Comparison of ENCODE assay signal across 18 cellular contexts in the genomic region with DNA sequence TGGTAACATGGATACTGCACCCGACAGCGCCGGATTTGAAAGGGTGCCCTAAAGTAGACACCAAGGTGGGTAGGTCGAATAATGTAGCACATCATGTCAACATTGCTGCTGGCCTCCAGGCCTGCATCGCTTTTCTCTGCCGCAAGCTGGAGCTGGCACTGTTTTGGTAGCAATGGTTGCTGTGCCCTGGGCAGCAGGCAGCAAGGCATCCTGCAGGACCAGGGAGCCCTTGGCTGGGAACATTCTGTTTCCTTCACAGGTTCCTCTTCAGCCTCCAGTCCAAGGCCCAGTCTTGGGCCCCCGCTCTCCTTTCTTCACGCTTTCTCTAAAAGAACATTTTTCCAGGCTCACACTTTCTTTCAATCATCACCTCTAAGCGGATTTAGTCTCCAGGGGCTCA.
DNase-seq lines count a peak whose midpoint lies in the region; ATAC-seq and TF ChIP-seq lines count a peak whose summit lies in the region.
"Had no signal": no experiment of that assay in that cellular context is flagged by ENCODE, and none has a peak within 500 bp of the region (broad histone marks: within the 10 kb centered on the region; RNA-seq: fewer than 3 reads in every experiment).

No MANE protein-coding gene starts in this region.

- H2BK120ac ChIP-seq in IMR-90 (ENCODE audit: low read depth, low read length): peak overlapping the region; percentile 57; the same call in 1 of the 2 replicates

- H3K9ac ChIP-seq in IMR-90 (ENCODE audit: low read depth, low read length): no peak overlapping the region

- H2AK5ac ChIP-seq in IMR-90 (ENCODE audit: low read depth, low read length): peak overlapping the region; percentile 76; the same call in 1 of the 2 replicates

- H3K27ac ChIP-seq in IMR-90 (ENCODE audit: insufficient read depth, low read length) (no peak overlapping the region), esophagus muscularis mucosa (replicated peaks in 1 of 4) (peak overlapping the region; percentile 2 to 37 (median 14)), ascending aorta (peak overlapping the region in 1 of 2 donors; percentile 15), vagina (no peak overlapping the region)
- H3K27ac ChIP-seq: suprapubic skin had no signal

- H3K79me1 ChIP-seq in IMR-90 (ENCODE audit: low read depth in 1 of 2, low read length in 2 of 2): peaks cover 0 to 6% of the 10 kb centered on the region in 2 experiments; a peak in 1 of 4 replicates

- WGBS in IMR-90 (ENCODE audit: extremely low coverage in 2 of 2, insufficient read length in 1 of 2), 2 experiments: 89% methylated on average over 5 of the region's 9 CpGs; no CpG with 5 or more reads in 1 of the 2 experiments
- 98% methylated on average over 9 of the region's 9 CpGs for WGBS in esophagus muscularis mucosa

- no peak for TF ChIP-seq EP300 in esophagus muscularis mucosa (IDR thresholded peaks at IDR 0.05)

- CTCF ChIA-PET in IMR-90 (lab: Yijun Ruan, JAX): interaction anchor here (0.6 kb wide), 1 partner anchor 729 kb away, joined by 7 read pairs; no protein-coding TSS in a partner anchor

- H4K8ac ChIP-seq in IMR-90 (ENCODE audit: low read depth in 2 of 2, low read length in 2 of 2): peak overlapping the region; percentile 17 to 71; a peak in 2 of 4 replicates

- POLR2A ChIA-PET in IMR-90 (lab: Charles Lee; ENCODE audit: unreplicated experiment): no interaction called here

- no peak overlapping the region; the same call in 1 of the 2 replicates for H2BK20ac ChIP-seq in IMR-90 (ENCODE audit: low read depth, low read length)

- in situ Hi-C loops in IMR-90 (cut with MboI; ENCODE audit: low sequenced_read_pairs): no loop called here

- H4K5ac ChIP-seq in IMR-90 (ENCODE audit: low read depth, low read length): no peak overlapping the region

- peak; percentile 44 for DNase-seq in Ammon's horn (ENCODE audit: low spot score)
- DNase-seq in IMR-90: no peak
- no peak for DNase-seq in esophagus muscularis mucosa (ENCODE audit: extremely low spot score)
- DNase-seq in neural crest cell (ENCODE audit: low read depth, low spot score): no peak
- DNase-seq in ascending aorta (ENCODE audit: low spot score in 2 of 2): no peak
- no peak for DNase-seq in vagina (ENCODE audit: extremely low spot score in 2 of 2)
- DNase-seq in NCI-H2081 treated with DMSO at 0.1 percent for 48 hours (lab: John Stamatoyannopoulos, UW): no peak
- DNase-seq: activated CD4-positive, alpha-beta T cell treated with anti-CD3 and anti-CD28 coated beads, Interleukin-2, amount 10 ng/mL, durations not matched to agents 7 days and 5 days; activated T-cell treated with anti-CD3 and anti-CD28 coated beads for 4 hours; Caco-2; EL; kidney; stimulated activated CD4-positive, alpha-beta T cell treated with anti-CD3 and anti-CD28 coated beads, Interleukin-2, amount 100 ng/mL, for 24 hours had no signal

- H3K36me3 ChIP-seq in IMR-90 (ENCODE audit: control insufficient read depth, insufficient read depth, low read length) (no peaks in the 10 kb centered on the region), esophagus muscularis mucosa (no peaks in the 10 kb centered on the region), ascending aorta (no peaks in the 10 kb centered on the region), vagina (no peaks in the 10 kb centered on the region)
- H3K36me3 ChIP-seq: suprapubic skin had no signal

- H2BK15ac ChIP-seq in IMR-90 (ENCODE audit: low read depth, low read length): peak overlapping the region; percentile 77; the same call in 2 of the 3 replicates

- no peaks in the 10 kb centered on the region for H3K27me3 Mint-ChIP-seq in neural crest cell (ENCODE audit: low read depth)
- H3K27me3 Mint-ChIP-seq: activated CD4-positive, alpha-beta T cell treated with anti-CD3 and anti-CD28 coated beads, Interleukin-2, amount 10 ng/mL, durations not matched to agents 7 days and 5 days; activated naive CD8-positive, alpha-beta T cell had no signal

- H3K4me2 ChIP-seq in IMR-90 (ENCODE audit: low read depth, low read length): no peak overlapping the region

- H3K23ac ChIP-seq in IMR-90 (ENCODE audit: low read depth, low read length): no peak overlapping the region

- H2AFZ ChIP-seq in IMR-90 (replicated peaks; ENCODE audit: low read length, poor library complexity): no peak overlapping the region

- TF ChIP-seq RAD21 in IMR-90 (IDR thresholded peaks at IDR 0.05; ENCODE audit: low read length): no peak

- no peaks in the 10 kb centered on the region for H3K9me3 ChIP-seq in IMR-90 (ENCODE audit: control insufficient read depth, insufficient read depth, low read length)
- no peaks in the 10 kb centered on the region for H3K9me3 ChIP-seq in esophagus muscularis mucosa
- no peaks in the 10 kb centered on the region for H3K9me3 ChIP-seq in ascending aorta
- no peaks in the 10 kb centered on the region for H3K9me3 ChIP-seq in vagina
- H3K9me3 ChIP-seq: Caco-2, suprapubic skin had no signal

- intact Hi-C loops in IMR-90 (cut with micrococcal nuclease): no loop called here
- intact Hi-C loops in esophagus muscularis mucosa (cut with DNase I): no loop called here
- intact Hi-C loops in ascending aorta (cut with DNase I): no loop called here
- intact Hi-C loops in vagina (cut with DNase I): no loop called here

- peaks cover 11% of the 10 kb centered on the region for H3K9me1 ChIP-seq in IMR-90 (ENCODE audit: insufficient read depth, low read length)

- TF ChIP-seq CTCF in IMR-90 (conservative IDR thresholded peaks at IDR 0.05; ENCODE audit: low read depth, low read length) (no peak), esophagus muscularis mucosa (IDR thresholded peaks at IDR 0.05) (no peak), neural crest cell (conservative IDR thresholded peaks at IDR 0.05) (no peak), ascending aorta (IDR thresholded peaks at IDR 0.05) (no peak), vagina (IDR thresholded peaks at IDR 0.05) (no peak)

- no peak for ATAC-seq in IMR-90 (ENCODE audit: low read depth)
- no peak for ATAC-seq in GM19463 (IDR thresholded peaks at IDR 0.05; ENCODE audit: unreplicated experiment)
- ATAC-seq: HCT116 had no signal

- peak overlapping the region; percentile 19; the same call in 1 of the 2 replicates for H3K18ac ChIP-seq in IMR-90 (ENCODE audit: low read depth, low read length)

- no peak overlapping the region for H3K14ac ChIP-seq in IMR-90 (replicated peaks; ENCODE audit: low read depth, low read length)

- 0 out of 2 replicates have a peak overlapping the region, but pooled peaks have one; percentile 7 for H3K4ac ChIP-seq in IMR-90 (ENCODE audit: low read depth, low read length)

- no peak overlapping the region for H2BK5ac ChIP-seq in IMR-90 (ENCODE audit: low read depth, low read length, poor library complexity, severe bottlenecking)

- H3K4me1 ChIP-seq in IMR-90 (ENCODE audit: control insufficient read depth, insufficient read depth, low read length): peaks cover 28% of the 10 kb centered on the region
- peaks cover 3 to 39% (median 20%) of the 10 kb centered on the region in 4 donors for H3K4me1 ChIP-seq in esophagus muscularis mucosa
- peaks cover 5 to 14% of the 10 kb centered on the region in 2 donors for H3K4me1 ChIP-seq in ascending aorta
- H3K4me1 ChIP-seq in vagina: peaks cover 11% of the 10 kb centered on the region
- H3K4me1 ChIP-seq: Caco-2 had no signal

- H3K4me1 Mint-ChIP-seq in neural crest cell: peaks cover 85% of the 10 kb centered on the region

- no peak for TF ChIP-seq POLR2A in IMR-90 (IDR thresholded peaks at IDR 0.05; ENCODE audit: low read depth, low read length)
- TF ChIP-seq POLR2A in esophagus muscularis mucosa (IDR thresholded peaks at IDR 0.05; ENCODE audit: low read depth): no peak
- no peak for TF ChIP-seq POLR2A in vagina (IDR thresholded peaks at IDR 0.05)

- peak overlapping the region; percentile 64; the same call in 1 of the 2 replicates for H4K91ac ChIP-seq in IMR-90 (ENCODE audit: insufficient read depth, low read depth, low read length)

- no peaks in the 10 kb centered on the region for H4K20me1 ChIP-seq in IMR-90 (ENCODE audit: insufficient read depth, low read length)

- dilution Hi-C loops in IMR-90 (cut with HindIII; ENCODE audit: low sequenced_read_pairs, unreplicated experiment): no loop called here

- H3K9me3 Mint-ChIP-seq in neural crest cell: peaks cover 3% of the 10 kb centered on the region
- H3K9me3 Mint-ChIP-seq: activated CD4-positive, alpha-beta T cell treated with anti-CD3 and anti-CD28 coated beads, Interleukin-2, amount 10 ng/mL, durations not matched to agents 7 days and 5 days; mesothelial cell of epicardium had no signal

- H3K36me3 Mint-ChIP-seq in neural crest cell (ENCODE audit: low read depth): no peaks in the 10 kb centered on the region
- H3K36me3 Mint-ChIP-seq: activated naive CD8-positive, alpha-beta T cell; mesothelial cell of epicardium had no signal

- peak overlapping the region; percentile 10 for H3K4me3 Mint-ChIP-seq in neural crest cell
- H3K4me3 Mint-ChIP-seq: activated CD4-positive, alpha-beta T cell treated with anti-CD3 and anti-CD28 coated beads, Interleukin-2, amount 10 ng/mL, durations not matched to agents 7 days and 5 days; activated naive CD8-positive, alpha-beta T cell; mesothelial cell of epicardium had no signal

- no peak overlapping the region for H3K4me3 ChIP-seq in IMR-90 (ENCODE audit: insufficient read depth, low read depth, low read length)
- no peak overlapping the region for H3K4me3 ChIP-seq in esophagus muscularis mucosa
- H3K4me3 ChIP-seq in ascending aorta: no peak overlapping the region
- no peak overlapping the region for H3K4me3 ChIP-seq in vagina
- H3K4me3 ChIP-seq: suprapubic skin had no signal

- no peak overlapping the region for H3K56ac ChIP-seq in IMR-90 (ENCODE audit: extremely low read depth, insufficient read depth, low read length)

- H3K27ac Mint-ChIP-seq in neural crest cell (ENCODE audit: unreplicated experiment): peak overlapping the region; percentile 25
- H3K27ac Mint-ChIP-seq: activated naive CD8-positive, alpha-beta T cell; mesothelial cell of epicardium had no signal

- H2AK9ac ChIP-seq in IMR-90 (replicated peaks; ENCODE audit: low read depth, low read length, poor library complexity): no peak overlapping the region

- no TSS peak for BruUV-seq in IMR-90 (replicated peaks; lab: Mats Ljungman, UMichigan)

- H3K27me3 ChIP-seq in IMR-90 (ENCODE audit: control insufficient read depth, insufficient read depth, low read length) (no peaks in the 10 kb centered on the region), esophagus muscularis mucosa (no peaks in the 10 kb centered on the region), ascending aorta (no peaks in the 10 kb centered on the region), vagina (no peaks in the 10 kb centered on the region)
- H3K27me3 ChIP-seq: suprapubic skin had no signal

TF ChIP-seq in IMR-90, 13 proteins besides CTCF, POLR2A, EP300 and RAD21 (continues in another document):
- TF ChIP-seq BHLHE40 (IDR thresholded peaks at IDR 0.05; ENCODE audit: low read depth, low read length) (no peak), MAFK (IDR thresholded peaks at IDR 0.05; ENCODE audit: low read depth, low read length) (no peak), RCOR1 (IDR thresholded peaks at IDR 0.05; ENCODE audit: insufficient replicate concordance, low read length) (no peak)

Comparison
In these comparisons a context has a peak if more than half of its experiments do, and no peak if none do; other contexts are left out.
1. H3K27ac ChIP-seq: peak in esophagus muscularis mucosa (4 of 4); none in IMR-90 (single experiment) and vagina (single experiment).